In genomic region chr3:165658027-165658426, GRCh38 we compare ENCODE assay signal across 32 cellular contexts.
"Had no signal": no experiment of that assay in that cellular context is flagged by ENCODE, and none has a peak within 500 bp of the region (broad histone marks: within the 10 kb centered on the region; RNA-seq: fewer than 3 reads in every experiment).

No MANE protein-coding gene starts in this region.

- H3K27ac ChIP-seq: ascending aorta, brain microvascular endothelial cell, breast epithelium, VCaP had no signal

- H3K4me1 ChIP-seq: ascending aorta, breast epithelium had no signal

- H3K36me3 ChIP-seq: ascending aorta, brain microvascular endothelial cell, breast epithelium had no signal

- H3K9me3 ChIP-seq: ascending aorta, breast epithelium had no signal

- FAIRE-seq: TTC549 had no signal

- H3K27me3 ChIP-seq: ascending aorta, brain microvascular endothelial cell, breast epithelium had no signal

- DNase-seq: activated B cell treated with CpG ODN at 0.5 μM for 24 hours; activated CD4-positive, alpha-beta memory T cell treated with anti-CD3 and anti-CD28 coated beads for 36 hours; activated CD4-positive, alpha-beta T cell treated with anti-CD3 and anti-CD28 coated beads for 4 hours; activated CD4-positive, alpha-beta T cell treated with anti-CD3 and anti-CD28 coated beads, Interleukin-2, amount 10 ng/mL, durations not matched to agents 24 days and 14 days; activated CD4-positive, alpha-beta T cell treated with anti-CD3 and anti-CD28 coated beads, Interleukin-2, amount 50 U/mL, for 1 hour; activated CD4-positive, alpha-beta T cell treated with anti-CD3 and anti-CD28 coated beads, Interleukin-2, amount 50 U/mL, for 4 hours; activated CD4-positive, CD25-positive, alpha-beta regulatory T cell treated with anti-CD3 and anti-CD28 coated beads, Interleukin-2, amount 50 U/mL, for 72 hours; activated CD8-positive, alpha-beta memory T cell treated with anti-CD3 and anti-CD28 coated beads, Interleukin-2, amount 50 U/mL, for 4 hours; activated CD8-positive, alpha-beta T cell treated with anti-CD3 and anti-CD28 coated beads for 36 hours; activated effector memory CD4-positive, alpha-beta T cell treated with anti-CD3 and anti-CD28 coated beads, Interleukin-2, amount 50 U/mL, for 16 hours; activated gamma-delta T cell treated with Interleukin-2 at 50 U/mL for 16 hours; activated naive CD4-positive, alpha-beta T cell; activated naive CD4-positive, alpha-beta T cell treated with anti-CD3 and anti-CD28 coated beads for 36 hours; activated naive CD4-positive, alpha-beta T cell treated with anti-CD3 and anti-CD28 coated beads, Interleukin-2, amount 50 U/mL, for 16 hours; activated naive CD8-positive, alpha-beta T cell treated with anti-CD3 and anti-CD28 coated beads, Interleukin-2, amount 10 ng/mL, durations not matched to agents 7 days and 5 days; activated naive CD8-positive, alpha-beta T cell treated with anti-CD3 and anti-CD28 coated beads, Interleukin-2, amount 50 U/mL, for 24 hours; activated T-cell treated with anti-CD3 and anti-CD28 coated beads for 4 hours; activated T-cell treated with anti-CD3 and anti-CD28 coated beads, Interleukin-2, amount 50 U/mL, for 1 hour; activated T-cell treated with anti-CD3 and anti-CD28 coated beads, Interleukin-2, amount 50 U/mL, for 4 hours; activated T-cell treated with anti-CD3 and anti-CD28 coated beads, Interleukin-2, amount 50 U/mL, for 72 hours; amygdala; anterior cingulate cortex; brain microvascular endothelial cell; central memory CD4-positive, alpha-beta T cell; T-helper 1 cell; T-helper 2 cell; T-helper 9 cell had no signal

- ATAC-seq: activated CD8-positive, alpha-beta T cell treated with anti-CD3 and anti-CD28 coated beads for 36 hours; activated naive CD8-positive, alpha-beta T cell treated with anti-CD3 and anti-CD28 coated beads, Interleukin-2, amount 50 U/mL, for 24 hours; activated T-cell treated with anti-CD3 and anti-CD28 coated beads, Interleukin-2, amount 50 U/mL, for 4 hours; activated T-cell treated with anti-CD3 and anti-CD28 coated beads, Interleukin-2, amount 50 U/mL, for 72 hours; activated T-helper 17 cell treated with anti-CD3 and anti-CD28 coated beads, Interleukin-2, amount 50 U/mL, for 72 hours had no signal

- H3K4me3 ChIP-seq: ascending aorta, breast epithelium had no signal
